17 cellular contexts compared by ENCODE assay signal in the genomic region with DNA sequence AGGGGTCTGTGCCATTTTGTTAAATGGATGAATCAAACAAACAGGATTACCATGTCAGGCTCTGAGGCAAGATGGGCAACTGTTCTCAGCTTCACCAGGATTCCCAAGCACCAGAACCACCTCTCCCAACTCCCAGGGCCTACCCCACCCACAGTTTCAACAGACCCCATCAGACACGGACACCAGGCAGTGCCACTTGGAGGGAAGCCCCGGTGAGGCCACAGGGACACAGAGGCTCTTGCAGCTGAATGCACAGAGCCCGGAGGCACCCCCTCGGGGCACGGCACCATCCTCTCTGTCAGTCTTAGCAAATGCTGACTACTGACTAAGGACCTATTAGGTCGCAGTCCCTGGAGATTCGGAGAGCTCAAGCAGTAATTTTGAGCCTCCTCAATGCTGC.
DNase-seq lines count a peak whose midpoint lies in the region; ATAC-seq and TF ChIP-seq lines count a peak whose summit lies in the region.
"Had no signal": no experiment of that assay in that cellular context is flagged by ENCODE, and none has a peak within 500 bp of the region (broad histone marks: within the 10 kb centered on the region; RNA-seq: fewer than 3 reads in every experiment).

No MANE protein-coding gene starts in this region.

- POLR2A ChIA-PET in activated naive CD8-positive, alpha-beta T cell treated with anti-CD3 and anti-CD28 coated beads, Interleukin-2, amount 10 ng/mL, durations not matched to agents 7 days and 5 days (lab: Charles Lee): no interaction called here

- H3K27ac ChIP-seq in left ventricle myocardium inferior (replicated peaks) (peak overlapping the region; percentile 83), right cardiac atrium (ENCODE audit: low read length) (no peak overlapping the region)
- H3K27ac ChIP-seq: PC-9, prostate gland had no signal

- WGBS in right cardiac atrium: 85% methylated on average over 7 of the region's 7 CpGs

- H3K36me3 ChIP-seq in left ventricle myocardium inferior: peaks cover 32% of the 10 kb centered on the region
- H3K36me3 ChIP-seq: prostate gland had no signal

- ATAC-seq in right cardiac atrium (no peak), T-helper 17 cell (no peak), HG02759 (IDR thresholded peaks at IDR 0.05; ENCODE audit: unreplicated experiment) (no peak)
- no peak for ATAC-seq in activated naive CD8-positive, alpha-beta T cell treated with anti-CD3 and anti-CD28 coated beads, Interleukin-2, amount 10 ng/mL, durations not matched to agents 7 days and 5 days (ENCODE audit: low read depth)

- H3K4me1 ChIP-seq in left ventricle myocardium inferior (peaks cover 100% of the 10 kb centered on the region), right cardiac atrium (ENCODE audit: control insufficient read depth, insufficient read depth, low read length) (peaks cover 39% of the 10 kb centered on the region)
- H3K4me1 ChIP-seq: prostate gland had no signal

- TF ChIP-seq CTCF in left ventricle myocardium inferior (IDR thresholded peaks at IDR 0.05; ENCODE audit: borderline replicate concordance) (no peak), mesothelial cell of epicardium (IDR thresholded peaks at IDR 0.05; ENCODE audit: unreplicated experiment) (no peak)

- no peak overlapping the region for H3K4me3 Mint-ChIP-seq in activated naive CD8-positive, alpha-beta T cell treated with anti-CD3 and anti-CD28 coated beads, Interleukin-2, amount 10 ng/mL, durations not matched to agents 7 days and 5 days
- no peak overlapping the region for H3K4me3 Mint-ChIP-seq in mesothelial cell of epicardium
- H3K4me3 Mint-ChIP-seq in T-helper 17 cell: no peak overlapping the region
- H3K4me3 Mint-ChIP-seq: CD4-positive, CD25-positive, alpha-beta regulatory T cell had no signal

- no peaks in the 10 kb centered on the region for H3K4me1 Mint-ChIP-seq in activated naive CD8-positive, alpha-beta T cell treated with anti-CD3 and anti-CD28 coated beads, Interleukin-2, amount 10 ng/mL, durations not matched to agents 7 days and 5 days
- H3K4me1 Mint-ChIP-seq in mesothelial cell of epicardium: peaks cover 25% of the 10 kb centered on the region
- H3K4me1 Mint-ChIP-seq in T-helper 17 cell: peaks cover 8% of the 10 kb centered on the region

- no peaks in the 10 kb centered on the region for H3K27me3 Mint-ChIP-seq in activated naive CD8-positive, alpha-beta T cell treated with anti-CD3 and anti-CD28 coated beads, Interleukin-2, amount 10 ng/mL, durations not matched to agents 7 days and 5 days
- H3K27me3 Mint-ChIP-seq in mesothelial cell of epicardium (ENCODE audit: low read depth) (no peaks in the 10 kb centered on the region), T-helper 17 cell (no peaks in the 10 kb centered on the region)
- H3K27me3 Mint-ChIP-seq: CD4-positive, CD25-positive, alpha-beta regulatory T cell had no signal

- H3K9me3 Mint-ChIP-seq in activated naive CD8-positive, alpha-beta T cell treated with anti-CD3 and anti-CD28 coated beads, Interleukin-2, amount 10 ng/mL, durations not matched to agents 7 days and 5 days: no peaks in the 10 kb centered on the region
- H3K9me3 Mint-ChIP-seq in mesothelial cell of epicardium: no peaks in the 10 kb centered on the region
- H3K9me3 Mint-ChIP-seq: CD4-positive, CD25-positive, alpha-beta regulatory T cell had no signal

- DNase-seq in left ventricle myocardium inferior: no peak
- DNase-seq in right cardiac atrium: no peak
- no peak for DNase-seq in activated naive CD8-positive, alpha-beta T cell treated with anti-CD3 and anti-CD28 coated beads, Interleukin-2, amount 10 ng/mL, durations not matched to agents 7 days and 5 days
- no peak for DNase-seq in mesothelial cell of epicardium (ENCODE audit: low spot score in 2 of 2, unreplicated experiment in 2 of 2)
- DNase-seq in T-helper 17 cell: no peak
- no peak for DNase-seq in A172 (ENCODE audit: low spot score)
- DNase-seq in germinal center (ENCODE audit: low spot score): no peak
- DNase-seq: activated CD4-positive, CD25-positive, alpha-beta regulatory T cell treated with anti-CD3 and anti-CD28 coated beads, Interleukin-2, amount 50 U/mL, for 72 hours; CD4-positive, CD25-positive, alpha-beta regulatory T cell; NCI-H1436; NCI-H82; PC-9; stimulated activated CD4-positive, alpha-beta T cell treated with anti-CD3 and anti-CD28 coated beads, Interleukin-4, amount 100 ng/mL, for 24 hours had no signal

- H3K9me3 ChIP-seq in left ventricle myocardium inferior (replicated peaks) (no peaks in the 10 kb centered on the region), right cardiac atrium (ENCODE audit: control insufficient read depth, low read length) (no peaks in the 10 kb centered on the region), T-helper 17 cell (ENCODE audit: control insufficient read depth, low read length, poor library complexity, severe bottlenecking) (no peaks in the 10 kb centered on the region)
- H3K9me3 ChIP-seq: prostate gland had no signal

- intact Hi-C loops in left ventricle myocardium inferior (cut with micrococcal nuclease): no loop called here
- intact Hi-C loops in right cardiac atrium (cut with DNase I): loop anchor here in 2 of 4 donors (5.0 kb wide), 1 partner anchor 79 kb away; a partner anchor contains a TSS

- H3K27me3 ChIP-seq in left ventricle myocardium inferior (ENCODE audit: low read depth): no peaks in the 10 kb centered on the region
- no peaks in the 10 kb centered on the region for H3K27me3 ChIP-seq in right cardiac atrium (ENCODE audit: control insufficient read depth, insufficient read depth)

- H3K36me3 Mint-ChIP-seq in activated naive CD8-positive, alpha-beta T cell treated with anti-CD3 and anti-CD28 coated beads, Interleukin-2, amount 10 ng/mL, durations not matched to agents 7 days and 5 days: peaks cover 3% of the 10 kb centered on the region
- H3K36me3 Mint-ChIP-seq in mesothelial cell of epicardium: peaks cover 11% of the 10 kb centered on the region
- peaks cover 4% of the 10 kb centered on the region for H3K36me3 Mint-ChIP-seq in T-helper 17 cell (ENCODE audit: low read depth)

- H3K4me3 ChIP-seq in left ventricle myocardium inferior: no peak overlapping the region
- H3K4me3 ChIP-seq in right cardiac atrium (ENCODE audit: low read length): no peak overlapping the region
- H3K4me3 ChIP-seq: coronary artery, lung, PC-9, prostate gland had no signal

- peak overlapping the region; percentile 35 for H3K27ac Mint-ChIP-seq in activated naive CD8-positive, alpha-beta T cell treated with anti-CD3 and anti-CD28 coated beads, Interleukin-2, amount 10 ng/mL, durations not matched to agents 7 days and 5 days
- H3K27ac Mint-ChIP-seq in mesothelial cell of epicardium (peak overlapping the region; percentile 69), T-helper 17 cell (no peak overlapping the region)
